ENCODE assay signal across 18 cellular contexts in genomic region chr3:13325092-13325491, GRCh38.
DNase-seq lines count a peak whose midpoint lies in the region; ATAC-seq and TF ChIP-seq lines count a peak whose summit lies in the region.
"Had no signal": no experiment of that assay in that cellular context is flagged by ENCODE, and none has a peak within 500 bp of the region (broad histone marks: within the 10 kb centered on the region; RNA-seq: fewer than 3 reads in every experiment).

No MANE protein-coding gene starts in this region.

- CTCF ChIA-PET in activated CD8-positive, alpha-beta T cell treated with anti-CD3 and anti-CD28 coated beads, Interleukin-2, amount 10 ng/mL, durations not matched to agents 7 days and 5 days (lab: Charles Lee), result no interaction called here
- CTCF ChIA-PET in activated CD8-positive, alpha-beta T cell treated with anti-CD3 and anti-CD28 coated beads for 36 hours (lab: Charles Lee), result interaction anchor here (1.4 kb wide), 1 partner anchor 232 kb away, joined by 5 read pairs; no protein-coding TSS in a partner anchor

- H3K27ac ChIP-seq in H9 (ENCODE audit: insufficient read length, low read depth, low read length), result no peak overlapping the region
- H3K27ac ChIP-seq in OCI-LY3 (ENCODE audit: low read length), result peak overlapping the region; percentile 28; the same call in 1 of the 2 replicates
- H3K27ac ChIP-seq in breast epithelium, result no peak overlapping the region
- no peak overlapping the region for H3K27ac ChIP-seq in tibial nerve
- H3K27ac ChIP-seq: A549, neutrophil, right lobe of liver, SJCRH30, upper lobe of left lung had no signal

- H3K4me1 ChIP-seq in H9 (ENCODE audit: insufficient read depth, low read length) (no peaks in the 10 kb centered on the region), OCI-LY3 (ENCODE audit: low read length) (peaks cover 22% of the 10 kb centered on the region), breast epithelium (no peaks in the 10 kb centered on the region), tibial nerve (no peaks in the 10 kb centered on the region)
- H3K4me1 ChIP-seq: A549, Caco-2, right lobe of liver, SJCRH30, upper lobe of left lung had no signal

- H4K20me1 ChIP-seq in H9 (ENCODE audit: control insufficient read depth, insufficient read depth, insufficient read length) (no peaks in the 10 kb centered on the region), OCI-LY3 (ENCODE audit: insufficient read depth, low read length) (no peaks in the 10 kb centered on the region)

- no peak for TF ChIP-seq CTCF in activated CD8-positive, alpha-beta T cell treated with anti-CD3 and anti-CD28 coated beads for 36 hours (IDR thresholded peaks at IDR 0.05)
- TF ChIP-seq CTCF in H9 (conservative IDR thresholded peaks at IDR 0.05), result no peak
- no peak for TF ChIP-seq CTCF in OCI-LY3 (IDR thresholded peaks at IDR 0.05; ENCODE audit: low read depth, low read length)
- no peak for TF ChIP-seq CTCF in progenitor cell of endocrine pancreas (IDR thresholded peaks at IDR 0.05; ENCODE audit: unreplicated experiment)
- no peak for TF ChIP-seq CTCF in breast epithelium (IDR thresholded peaks at IDR 0.05)
- no peak for TF ChIP-seq CTCF in tibial nerve (IDR thresholded peaks at IDR 0.05)

- no peaks in the 10 kb centered on the region for H3K4me1 Mint-ChIP-seq in activated CD8-positive, alpha-beta T cell treated with anti-CD3 and anti-CD28 coated beads, Interleukin-2, amount 10 ng/mL, durations not matched to agents 7 days and 5 days (ENCODE audit: low read depth)
- H3K4me1 Mint-ChIP-seq in activated CD8-positive, alpha-beta T cell treated with anti-CD3 and anti-CD28 coated beads for 36 hours (ENCODE audit: low read depth), result no peaks in the 10 kb centered on the region
- H3K4me1 Mint-ChIP-seq in H9 (no peaks in the 10 kb centered on the region), progenitor cell of endocrine pancreas (ENCODE audit: low read depth) (no peaks in the 10 kb centered on the region)

- no peak overlapping the region for H2AFZ ChIP-seq in H9 (ENCODE audit: low read length)
- H2AFZ ChIP-seq in OCI-LY3 (ENCODE audit: low read depth, low read length), result no peak overlapping the region

- no peak overlapping the region for H2BK5ac ChIP-seq in H9 (ENCODE audit: insufficient read length, low read length)

- H3K14ac ChIP-seq in H9 (ENCODE audit: insufficient read depth, low read length), result no peak overlapping the region

- no peak overlapping the region for H3K56ac ChIP-seq in H9 (ENCODE audit: insufficient read length, low read depth, low read length)

- TF ChIP-seq EP300 in tibial nerve (IDR thresholded peaks at IDR 0.05), result no peak

- H3K4ac ChIP-seq in H9 (ENCODE audit: low read depth, low read length), result no peak overlapping the region

- no peak overlapping the region for H3T11ph ChIP-seq in H9 (ENCODE audit: low read length)

- H3K79me2 ChIP-seq in H9 (ENCODE audit: insufficient read depth, low read length) (no peaks in the 10 kb centered on the region), OCI-LY3 (ENCODE audit: low read length) (peaks cover 8% of the 10 kb centered on the region; the same call in 1 of the 2 replicates)

- no peak for DNase-seq in activated CD8-positive, alpha-beta T cell treated with anti-CD3 and anti-CD28 coated beads, Interleukin-2, amount 10 ng/mL, durations not matched to agents 7 days and 5 days
- no peak for DNase-seq in activated CD8-positive, alpha-beta T cell treated with anti-CD3 and anti-CD28 coated beads for 36 hours
- DNase-seq in H9, result no peak
- no peak for DNase-seq in progenitor cell of endocrine pancreas (ENCODE audit: low spot score, unreplicated experiment)
- no peak for DNase-seq in EL
- no peak for DNase-seq in breast epithelium (ENCODE audit: low spot score in 2 of 2)
- DNase-seq in tibial nerve (ENCODE audit: low spot score in 2 of 2), result no peak
- DNase-seq: Caco-2; central memory CD4-positive, alpha-beta T cell; GDM1; NCI-H2081 treated with DMSO at 0.1 percent for 48 hours; right lobe of liver; SJCRH30; upper lobe of left lung had no signal

- H3K4me3 ChIP-seq in OCI-LY3 (ENCODE audit: low read length) (no peak overlapping the region), breast epithelium (no peak overlapping the region), tibial nerve (no peak overlapping the region)
- H3K4me3 ChIP-seq: A549, lung, right lobe of liver, SJCRH30, upper lobe of left lung had no signal

- TF ChIP-seq POLR2A in breast epithelium (IDR thresholded peaks at IDR 0.05) (no peak), tibial nerve (IDR thresholded peaks at IDR 0.05) (no peak)

- no peak overlapping the region for H3K4me3 Mint-ChIP-seq in activated CD8-positive, alpha-beta T cell treated with anti-CD3 and anti-CD28 coated beads, Interleukin-2, amount 10 ng/mL, durations not matched to agents 7 days and 5 days
- H3K4me3 Mint-ChIP-seq in activated CD8-positive, alpha-beta T cell treated with anti-CD3 and anti-CD28 coated beads for 36 hours, result no peak overlapping the region
- H3K4me3 Mint-ChIP-seq in H9 (no peak overlapping the region), progenitor cell of endocrine pancreas (ENCODE audit: low read depth) (no peak overlapping the region)

- H3K23me2 ChIP-seq in H9 (ENCODE audit: insufficient read length, low read depth, low read length, poor library complexity, severe bottlenecking), result no peaks in the 10 kb centered on the region

- H4K5ac ChIP-seq in H9 (ENCODE audit: insufficient read length, low read depth, low read length), result no peak overlapping the region

- H3K27me3 ChIP-seq in H9 (ENCODE audit: insufficient read depth, low read length) (no peaks in the 10 kb centered on the region), OCI-LY3 (ENCODE audit: low read depth, low read length) (no peaks in the 10 kb centered on the region), breast epithelium (no peaks in the 10 kb centered on the region), tibial nerve (no peaks in the 10 kb centered on the region)
- H3K27me3 ChIP-seq: neutrophil, right lobe of liver, upper lobe of left lung had no signal

- H3K9me3 ChIP-seq in H9 (ENCODE audit: control insufficient read depth, low read depth, low read length), result no peaks in the 10 kb centered on the region
- no peaks in the 10 kb centered on the region for H3K9me3 ChIP-seq in OCI-LY3 (ENCODE audit: insufficient read depth, low read length)
- H3K9me3 ChIP-seq in breast epithelium, result no peaks in the 10 kb centered on the region
- no peaks in the 10 kb centered on the region for H3K9me3 ChIP-seq in tibial nerve
- H3K9me3 ChIP-seq: A549, Caco-2, neutrophil, right lobe of liver, SJCRH30, upper lobe of left lung had no signal

- no peaks in the 10 kb centered on the region for H3K27me3 Mint-ChIP-seq in activated CD8-positive, alpha-beta T cell treated with anti-CD3 and anti-CD28 coated beads, Interleukin-2, amount 10 ng/mL, durations not matched to agents 7 days and 5 days (ENCODE audit: low read depth)
- no peaks in the 10 kb centered on the region for H3K27me3 Mint-ChIP-seq in activated CD8-positive, alpha-beta T cell treated with anti-CD3 and anti-CD28 coated beads for 36 hours
- H3K27me3 Mint-ChIP-seq in H9 (ENCODE audit: low read depth) (no peaks in the 10 kb centered on the region), progenitor cell of endocrine pancreas (no peaks in the 10 kb centered on the region)

- intact Hi-C loops in activated CD8-positive, alpha-beta T cell treated with anti-CD3 and anti-CD28 coated beads for 36 hours (cut with micrococcal nuclease), result no loop called here
- intact Hi-C loops in breast epithelium (cut with DNase I; ENCODE audit: low total_unique reads), result no loop called here

- H2BK15ac ChIP-seq in H9 (ENCODE audit: low read depth, low read length), result no peak overlapping the region

- H2BK20ac ChIP-seq in H9 (ENCODE audit: low read depth, low read length, poor library complexity, severe bottlenecking), result no peak overlapping the region

- no peak overlapping the region for H4K8ac ChIP-seq in H9 (replicated peaks; ENCODE audit: insufficient read length, low read depth, low read length)

- no peaks in the 10 kb centered on the region for H3K79me1 ChIP-seq in H9 (ENCODE audit: insufficient read depth, low read depth, low read length, poor library complexity, severe bottlenecking)

- no peak overlapping the region for H3K23ac ChIP-seq in H9 (ENCODE audit: insufficient read length, low read depth, low read length)

- no peak for ATAC-seq in activated CD8-positive, alpha-beta T cell treated with anti-CD3 and anti-CD28 coated beads, Interleukin-2, amount 10 ng/mL, durations not matched to agents 7 days and 5 days
- ATAC-seq in activated CD8-positive, alpha-beta T cell treated with anti-CD3 and anti-CD28 coated beads for 36 hours, result no peak
- ATAC-seq: A549, right lobe of liver had no signal

- no peaks in the 10 kb centered on the region for H3K9me3 Mint-ChIP-seq in activated CD8-positive, alpha-beta T cell treated with anti-CD3 and anti-CD28 coated beads, Interleukin-2, amount 10 ng/mL, durations not matched to agents 7 days and 5 days (ENCODE audit: insufficient read depth)
- H3K9me3 Mint-ChIP-seq in activated CD8-positive, alpha-beta T cell treated with anti-CD3 and anti-CD28 coated beads for 36 hours, result no peaks in the 10 kb centered on the region
- H3K9me3 Mint-ChIP-seq in H9, result no peaks in the 10 kb centered on the region
- H3K9me3 Mint-ChIP-seq in progenitor cell of endocrine pancreas (ENCODE audit: low read depth), result no peaks in the 10 kb centered on the region

- peak overlapping the region; percentile 37 for H3K27ac Mint-ChIP-seq in activated CD8-positive, alpha-beta T cell treated with anti-CD3 and anti-CD28 coated beads, Interleukin-2, amount 10 ng/mL, durations not matched to agents 7 days and 5 days
- no peak overlapping the region for H3K27ac Mint-ChIP-seq in activated CD8-positive, alpha-beta T cell treated with anti-CD3 and anti-CD28 coated beads for 36 hours
- H3K27ac Mint-ChIP-seq in H9, result peak overlapping the region in 2 of 3 experiments; percentile 67 to 86; a peak in 2 of 7 replicates
- H3K27ac Mint-ChIP-seq in progenitor cell of endocrine pancreas, result peak overlapping the region; percentile 82

- no CpG with 5 or more reads among the region's 5 CpGs for WGBS in H9 (ENCODE audit: extremely low coverage, insufficient read length, low lambda C conversion rate)
- 84 to 97% methylated on average over 5 of the region's 5 CpGs for WGBS in tibial nerve, 2 donors

- H2BK12ac ChIP-seq in H9 (ENCODE audit: insufficient read length, low read depth, low read length), result no peak overlapping the region

- H3K36me3 ChIP-seq in OCI-LY3 (replicated peaks; ENCODE audit: low read depth, low read length) (peaks cover 91% of the 10 kb centered on the region), breast epithelium (no peaks in the 10 kb centered on the region), tibial nerve (peaks cover 0 to 70% (median 5%) of the 10 kb centered on the region in 3 donors)
- H3K36me3 ChIP-seq: SJCRH30 had no signal

- H2BK120ac ChIP-seq in H9 (ENCODE audit: low read depth, low read length, poor library complexity, severe bottlenecking), result no peak overlapping the region

- H2AK5ac ChIP-seq in H9 (ENCODE audit: insufficient read length, low read length), result no peak overlapping the region

- H3K9ac ChIP-seq in H9 (ENCODE audit: extremely low read depth, insufficient read length, low read length) (no peak overlapping the region), OCI-LY3 (ENCODE audit: low read length) (no peak overlapping the region)

- H3K36me3 Mint-ChIP-seq in activated CD8-positive, alpha-beta T cell treated with anti-CD3 and anti-CD28 coated beads, Interleukin-2, amount 10 ng/mL, durations not matched to agents 7 days and 5 days (ENCODE audit: low read depth), result peaks cover 79% of the 10 kb centered on the region
- H3K36me3 Mint-ChIP-seq in activated CD8-positive, alpha-beta T cell treated with anti-CD3 and anti-CD28 coated beads for 36 hours (ENCODE audit: low read depth), result peaks cover 49% of the 10 kb centered on the region
- H3K36me3 Mint-ChIP-seq in H9 (ENCODE audit: insufficient read depth in 1 of 3, low read depth in 3 of 3) (peaks cover 43 to 77% (median 70%) of the 10 kb centered on the region in 3 experiments), progenitor cell of endocrine pancreas (ENCODE audit: insufficient read depth) (peaks cover 13% of the 10 kb centered on the region)

- no peak overlapping the region for H3K18ac ChIP-seq in H9 (ENCODE audit: insufficient read length, low read depth, low read length)

- H3K4me2 ChIP-seq in H9 (ENCODE audit: insufficient read depth, insufficient read length, low read length) (no peak overlapping the region), OCI-LY3 (ENCODE audit: low read length) (no peak overlapping the region)
- H3K4me2 ChIP-seq: A549 had no signal

- no peak overlapping the region for H4K91ac ChIP-seq in H9 (ENCODE audit: insufficient read length, low read depth, low read length)

- POLR2A ChIA-PET in activated CD8-positive, alpha-beta T cell treated with anti-CD3 and anti-CD28 coated beads, Interleukin-2, amount 10 ng/mL, durations not matched to agents 7 days and 5 days (lab: Charles Lee), result interaction anchor here (0.8 kb wide), 1 partner anchor 140 kb away, joined by 3 read pairs; no protein-coding TSS in a partner anchor
- POLR2A ChIA-PET in activated CD8-positive, alpha-beta T cell treated with anti-CD3 and anti-CD28 coated beads for 36 hours (lab: Charles Lee), result interaction anchor here (1.0 kb wide), 1 partner anchor 11 kb away, joined by 4 read pairs; no protein-coding TSS in a partner anchor
